1 cellular context compared by ENCODE assay signal in genomic region chr3:89617706-89618105, GRCh38.
TF ChIP-seq lines count a peak whose summit lies in the region.

No MANE protein-coding gene starts in this region.

TF ChIP-seq in GM23338, 12 proteins besides CTCF, POLR2A, EP300 and RAD21 (continued from another document):
- TF ChIP-seq ZNF462 (CRISPR knock-in tag; IDR thresholded peaks at IDR 0.05) (no peak), EZH2phosphoT487 (IDR thresholded peaks at IDR 0.05; ENCODE audit: unreplicated experiment) (no peak), CREB1 (CRISPR knock-in tag; IDR thresholded peaks at IDR 0.05; ENCODE audit: low read depth) (no peak), NANOG (IDR thresholded peaks at IDR 0.05; ENCODE audit: borderline replicate concordance) (no peak), JUNB (IDR thresholded peaks at IDR 0.05; ENCODE audit: unreplicated experiment) (no peak), REST (IDR thresholded peaks at IDR 0.05; ENCODE audit: unreplicated experiment) (no peak), ZNF331 (CRISPR knock-in tag; IDR thresholded peaks at IDR 0.05; ENCODE audit: low read depth) (no peak), STAT1 (IDR thresholded peaks at IDR 0.05; ENCODE audit: unreplicated experiment) (no peak), ZNF114 (CRISPR knock-in tag; IDR thresholded peaks at IDR 0.05) (no peak), POLR2AphosphoS5 (IDR thresholded peaks at IDR 0.05; ENCODE audit: low read depth) (no peak)
